ENCODE assay signal across 8 cellular contexts in genomic region chr4:183397741-183398297, GRCh38. TPM values are rescaled to one million over a fixed set of nuclear protein-coding genes. Genes with fewer than 3 reads are reported as not detected.
A peak's percentile ranks its signal among the peaks of the same experiment; 100 is the strongest.
DNase-seq lines count a peak whose midpoint lies in the region; ATAC-seq and TF ChIP-seq lines count a peak whose summit lies in the region.

No MANE protein-coding gene starts in this region.

- H3K4me3 Mint-ChIP-seq in T-helper 17 cell = peak overlapping the region; percentile 92

- no peak for TF ChIP-seq CTCF in fibroblast of lung (conservative IDR thresholded peaks at IDR 0.05 in 1 of 2, IDR thresholded peaks at IDR 0.05 in 1 of 2; ENCODE audit: low read depth in 1 of 2, low read length in 2 of 2)

- H3K9ac ChIP-seq in fibroblast of lung (ENCODE audit: insufficient read depth, low read length) = no peak overlapping the region

- H3K4me2 ChIP-seq in fibroblast of lung (ENCODE audit: extremely low read depth, insufficient read depth, low read length) = peak overlapping the region; percentile 92

- no peaks in the 10 kb centered on the region for H3K79me2 ChIP-seq in fibroblast of lung (ENCODE audit: control insufficient read depth, insufficient read depth, low read length)

- H3K4me1 Mint-ChIP-seq in T-helper 17 cell = peaks cover 20% of the 10 kb centered on the region

- no peaks in the 10 kb centered on the region for H3K9me3 ChIP-seq in T-helper 17 cell (ENCODE audit: control insufficient read depth, low read length, poor library complexity, severe bottlenecking)
- H3K9me3 ChIP-seq in fibroblast of lung (ENCODE audit: control insufficient read depth, insufficient read depth, low read depth, low read length) = no peaks in the 10 kb centered on the region

- peak overlapping the region; percentile 88 for H2AFZ ChIP-seq in fibroblast of lung (ENCODE audit: low read length)

- ATAC-seq in GM18517 (IDR thresholded peaks at IDR 0.05; ENCODE audit: unreplicated experiment) (peak; percentile 3), T-helper 17 cell (no peak)

- H3K27ac Mint-ChIP-seq in T-helper 17 cell = peak overlapping the region; percentile 78

- no peaks in the 10 kb centered on the region for H3K36me3 Mint-ChIP-seq in T-helper 17 cell (ENCODE audit: low read depth)

- H3K36me3 ChIP-seq in fibroblast of lung (ENCODE audit: control insufficient read depth, insufficient read depth, low read length) = no peaks in the 10 kb centered on the region

- H3K27me3 ChIP-seq in fibroblast of lung (ENCODE audit: control insufficient read depth, insufficient read depth, low read length) = no peaks in the 10 kb centered on the region

- no peaks in the 10 kb centered on the region for H4K20me1 ChIP-seq in fibroblast of lung (ENCODE audit: control insufficient read depth, extremely low read depth, insufficient read depth, low read length)

- H3K4me1 ChIP-seq in fibroblast of lung (ENCODE audit: control insufficient read depth, extremely low read depth, insufficient read depth, low read length) = peaks cover 3% of the 10 kb centered on the region

- no peak for DNase-seq in T-helper 17 cell
- no peak for DNase-seq in fibroblast of lung (ENCODE audit: low read depth in 2 of 2)
- DNase-seq in skeletal muscle cell (ENCODE audit: low read depth) = no peak
- no peak for DNase-seq in NCI-H187 (lab: John Stamatoyannopoulos, UW)
- DNase-seq in NCI-H2081 treated with DMSO at 0.1 percent for 48 hours (lab: John Stamatoyannopoulos, UW) = no peak
- DNase-seq in NOMO-1 (lab: John Stamatoyannopoulos, UW; ENCODE audit: unreplicated experiment in 2 of 2) = no peak
- DNase-seq in GM19238 (ENCODE audit: insufficient read length, low spot score) = no peak

- H3K4me3 ChIP-seq in fibroblast of lung (replicated peaks in 1 of 4; ENCODE audit: control extremely low read depth in 1 of 4, insufficient read depth in 1 of 4, low read depth in 3 of 4, low read length in 4 of 4) (peak overlapping the region in 1 of 4 experiments; percentile 57), skeletal muscle cell (ENCODE audit: low read depth, low read length) (peak overlapping the region; percentile 57)

- H3K27ac ChIP-seq in fibroblast of lung (ENCODE audit: insufficient read depth, low read length) = no peak overlapping the region

- H3K27me3 Mint-ChIP-seq in T-helper 17 cell = peaks cover 22% of the 10 kb centered on the region

RNA-seq across cellular contexts. Expression of gene CDKN2AIP, which starts 46.6 kb away (rescaled TPM):
- 10 to 100 TPM; 25.9 to 33.4 TPM for total RNA-seq in T-helper 17 cell
- 19.0 and 20.5 TPM in 2 replicates for total RNA-seq in fibroblast of lung
- 15.4 and 15.6 TPM in 2 replicates for polyA plus RNA-seq in fibroblast of lung
- 10.4 and 12.7 TPM in 2 replicates for polyA plus RNA-seq in fibroblast of lung (2012)
- polyA minus RNA-seq in fibroblast of lung (ENCODE audit: low replicate concordance) = 0.19 and 6.1 TPM in 2 replicates
